In the genomic region with DNA sequence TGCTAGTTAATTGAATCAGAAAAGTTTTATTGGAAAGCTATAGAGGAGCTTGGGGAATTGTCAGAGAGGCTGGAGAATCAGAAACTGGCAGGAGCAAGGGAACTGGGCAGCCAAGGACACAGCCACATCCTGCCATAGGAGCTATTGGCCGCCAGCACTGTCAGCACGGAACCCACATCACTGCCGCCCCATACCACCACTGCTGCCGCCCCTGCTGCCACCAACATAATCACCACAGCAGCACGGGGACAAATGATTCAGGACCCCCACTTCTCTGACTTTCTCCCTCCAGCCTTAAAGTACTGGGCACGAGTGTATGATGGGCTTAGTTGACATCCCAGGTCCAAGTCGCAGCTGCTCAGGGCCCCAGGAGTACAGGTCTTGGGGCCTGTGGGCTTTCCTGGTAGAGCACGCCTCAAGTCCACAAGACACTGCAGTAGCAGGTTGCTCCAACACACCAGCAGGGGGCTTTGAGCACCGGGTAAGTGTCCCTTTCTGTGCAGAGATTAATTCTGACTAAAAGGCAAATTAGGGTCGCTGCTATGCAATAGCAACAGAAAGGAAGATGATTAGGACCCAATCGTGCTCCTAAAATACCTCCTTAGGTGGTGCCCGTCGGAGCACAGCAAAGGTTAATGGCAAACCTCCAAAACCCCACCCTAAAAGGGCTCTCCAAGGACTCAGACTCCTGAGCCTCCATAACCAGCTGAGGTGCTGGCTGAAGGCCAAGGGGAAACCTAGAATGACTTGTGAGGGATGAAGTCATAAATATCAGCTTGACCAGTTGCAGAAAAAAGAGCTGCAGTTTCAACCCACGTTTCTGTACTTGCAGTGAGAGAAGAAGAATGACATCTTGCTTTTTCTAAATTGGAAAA, we compare ENCODE assay signal across 1 cellular context.
TF ChIP-seq lines count a peak whose summit lies in the region.

No MANE protein-coding gene starts in this region.

TF ChIP-seq in HCT116, 20 proteins besides CTCF, POLR2A, EP300 and RAD21 (continued from another document):
- TF ChIP-seq, protein P1, sequence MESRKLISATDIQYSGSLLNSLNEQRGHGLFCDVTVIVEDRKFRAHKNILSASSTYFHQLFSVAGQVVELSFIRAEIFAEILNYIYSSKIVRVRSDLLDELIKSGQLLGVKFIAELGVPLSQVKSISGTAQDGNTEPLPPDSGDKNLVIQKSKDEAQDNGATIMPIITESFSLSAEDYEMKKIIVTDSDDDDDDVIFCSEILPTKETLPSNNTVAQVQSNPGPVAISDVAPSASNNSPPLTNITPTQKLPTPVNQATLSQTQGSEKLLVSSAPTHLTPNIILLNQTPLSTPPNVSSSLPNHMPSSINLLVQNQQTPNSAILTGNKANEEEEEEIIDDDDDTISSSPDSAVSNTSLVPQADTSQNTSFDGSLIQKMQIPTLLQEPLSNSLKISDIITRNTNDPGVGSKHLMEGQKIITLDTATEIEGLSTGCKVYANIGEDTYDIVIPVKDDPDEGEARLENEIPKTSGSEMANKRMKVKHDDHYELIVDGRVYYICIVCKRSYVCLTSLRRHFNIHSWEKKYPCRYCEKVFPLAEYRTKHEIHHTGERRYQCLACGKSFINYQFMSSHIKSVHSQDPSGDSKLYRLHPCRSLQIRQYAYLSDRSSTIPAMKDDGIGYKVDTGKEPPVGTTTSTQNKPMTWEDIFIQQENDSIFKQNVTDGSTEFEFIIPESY (IDR thresholded peaks at IDR 0.05; ENCODE audit: extremely low read depth, insufficient replicate concordance, low read length), result no peak
- TF ChIP-seq YY1 (IDR thresholded peaks at IDR 0.05; ENCODE audit: extremely low read depth, insufficient replicate concordance, low read depth, low read length) (no peak), REST (IDR thresholded peaks at IDR 0.05; ENCODE audit: low read depth) (no peak), ELF1 (IDR thresholded peaks at IDR 0.05; ENCODE audit: borderline replicate concordance, low read depth) (no peak), SP1 (IDR thresholded peaks at IDR 0.05; ENCODE audit: low read depth) (no peak), CEBPB (IDR thresholded peaks at IDR 0.05; ENCODE audit: low read depth) (no peak), CBX3 (IDR thresholded peaks at IDR 0.05; ENCODE audit: low read depth) (no peak), EZH2phosphoT487 (IDR thresholded peaks at IDR 0.05; ENCODE audit: borderline replicate concordance) (no peak)
